In the genomic region with DNA sequence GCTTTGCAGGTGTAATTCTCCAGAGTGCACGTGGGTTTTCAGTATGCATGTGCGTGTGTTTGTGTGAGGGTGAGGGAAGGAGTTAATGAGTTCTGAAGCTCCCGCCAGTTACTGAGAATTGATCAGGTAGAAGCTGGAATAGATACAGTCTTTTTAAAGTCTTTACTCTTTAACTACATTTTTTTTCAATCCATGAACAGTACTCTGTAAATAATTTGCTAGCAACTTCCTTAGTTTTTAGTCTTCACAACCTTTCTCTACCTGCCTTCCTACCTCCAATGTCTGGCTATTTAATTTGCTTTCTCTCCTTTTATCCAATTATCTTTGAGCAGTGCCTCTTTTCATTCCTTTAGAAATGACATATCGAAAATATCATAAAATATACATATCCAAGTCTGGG, we compare ENCODE assay signal across 24 cellular contexts. TPM values are rescaled to one million over a fixed set of nuclear protein-coding genes. Genes with fewer than 3 reads are reported as not detected.
"Had no signal": no experiment of that assay in that cellular context is flagged by ENCODE, and none has a peak within 500 bp of the region (broad histone marks: within the 10 kb centered on the region; RNA-seq: fewer than 3 reads in every experiment).

No MANE protein-coding gene starts in this region.

- ATAC-seq: activated CD4-positive, CD25-positive, alpha-beta regulatory T cell treated with anti-CD3 and anti-CD28 coated beads, Interleukin-2, amount 50 U/mL, for 24 hours; activated CD8-positive, alpha-beta T cell treated with anti-CD3 and anti-CD28 coated beads, Interleukin-2, amount 10 ng/mL, durations not matched to agents 7 days and 5 days; left lung; stimulated activated naive CD8-positive, alpha-beta T cell treated with anti-CD3 and anti-CD28 coated beads, Interleukin-15, Interleukin-2, amounts not matched to agents 100 U/mL and 50 U/mL, for 24 hours had no signal

- H3K36me3 Mint-ChIP-seq: brain had no signal

- H3K36me3 ChIP-seq: colonic mucosa, left lung, right atrium auricular region, transverse colon, vagina had no signal

- H3K9me3 Mint-ChIP-seq: activated CD4-positive, alpha-beta T cell treated with anti-CD3 and anti-CD28 coated beads, Interleukin-2, amount 10 ng/mL, durations not matched to agents 7 days and 5 days; activated naive CD4-positive, alpha-beta T cell treated with anti-CD3 and anti-CD28 coated beads for 36 hours; brain; immature natural killer cell had no signal

- H3K4me1 Mint-ChIP-seq: activated CD4-positive, alpha-beta T cell treated with anti-CD3 and anti-CD28 coated beads, Interleukin-2, amount 10 ng/mL, durations not matched to agents 7 days and 5 days had no signal

- H3K27ac Mint-ChIP-seq: activated CD4-positive, alpha-beta T cell treated with anti-CD3 and anti-CD28 coated beads, Interleukin-2, amount 10 ng/mL, durations not matched to agents 7 days and 5 days; activated CD8-positive, alpha-beta T cell treated with anti-CD3 and anti-CD28 coated beads, Interleukin-2, amount 10 ng/mL, durations not matched to agents 7 days and 5 days; activated naive CD4-positive, alpha-beta T cell treated with anti-CD3 and anti-CD28 coated beads for 36 hours; activated T-cell treated with anti-CD3 and anti-CD28 coated beads, Interleukin-2, amount 50 U/mL, for 24 hours; brain; immature natural killer cell; progenitor cell of endocrine pancreas had no signal

- FAIRE-seq: frontal cortex had no signal

- H3K9me3 ChIP-seq: colonic mucosa, left lung, right atrium auricular region, transverse colon, vagina had no signal

- H3K27me3 Mint-ChIP-seq: activated CD4-positive, alpha-beta T cell treated with anti-CD3 and anti-CD28 coated beads, Interleukin-2, amount 10 ng/mL, durations not matched to agents 7 days and 5 days; activated T-cell treated with anti-CD3 and anti-CD28 coated beads, Interleukin-2, amount 50 U/mL, for 24 hours; brain; progenitor cell of endocrine pancreas had no signal

- DNase-seq: activated CD4-positive, alpha-beta T cell treated with anti-CD3 and anti-CD28 coated beads, Interleukin-2, amount 10 ng/mL, durations not matched to agents 7 days and 5 days; activated CD8-positive, alpha-beta T cell treated with anti-CD3 and anti-CD28 coated beads, Interleukin-2, amount 10 ng/mL, durations not matched to agents 7 days and 5 days; activated naive CD4-positive, alpha-beta T cell treated with anti-CD3 and anti-CD28 coated beads for 36 hours; activated T-cell treated with anti-CD3 and anti-CD28 coated beads, Interleukin-2, amount 50 U/mL, for 24 hours; anterior cingulate cortex; central memory CD4-positive, alpha-beta T cell; colonic mucosa; erythroblast; head of caudate nucleus; immature natural killer cell; left lung; midbrain; stimulated activated CD4-positive, alpha-beta T cell treated with anti-CD3 and anti-CD28 coated beads, Interleukin-2, amount 100 ng/mL, for 24 hours; stimulated activated naive CD8-positive, alpha-beta T cell treated with anti-CD3 and anti-CD28 coated beads, Interleukin-15, Interleukin-2, amounts not matched to agents 100 U/mL and 50 U/mL, for 24 hours; T-helper 1 cell; T-helper 9 cell; transverse colon had no signal

- H3K27ac ChIP-seq: colonic mucosa, left lung, right atrium auricular region, transverse colon, vagina had no signal

- H3K4me3 Mint-ChIP-seq: activated CD4-positive, alpha-beta T cell treated with anti-CD3 and anti-CD28 coated beads, Interleukin-2, amount 10 ng/mL, durations not matched to agents 7 days and 5 days; activated CD8-positive, alpha-beta T cell treated with anti-CD3 and anti-CD28 coated beads, Interleukin-2, amount 10 ng/mL, durations not matched to agents 7 days and 5 days; activated naive CD4-positive, alpha-beta T cell treated with anti-CD3 and anti-CD28 coated beads for 36 hours; activated T-cell treated with anti-CD3 and anti-CD28 coated beads, Interleukin-2, amount 50 U/mL, for 24 hours; brain; immature natural killer cell; neural crest cell had no signal

- H3K4me3 ChIP-seq: colonic mucosa, left lung, right atrium auricular region, transverse colon, vagina had no signal

- H3K4me1 ChIP-seq: colonic mucosa, left lung, vagina had no signal

RNA-seq across cellular contexts. Expression of a gene that starts 25.5 kb away (rescaled TPM):
- total RNA-seq: activated naive CD4-positive, alpha-beta T cell treated with anti-CD3 and anti-CD28 coated beads for 36 hours had no signal
